Comparison of ENCODE assay signal across 8 cellular contexts in the genomic region with DNA sequence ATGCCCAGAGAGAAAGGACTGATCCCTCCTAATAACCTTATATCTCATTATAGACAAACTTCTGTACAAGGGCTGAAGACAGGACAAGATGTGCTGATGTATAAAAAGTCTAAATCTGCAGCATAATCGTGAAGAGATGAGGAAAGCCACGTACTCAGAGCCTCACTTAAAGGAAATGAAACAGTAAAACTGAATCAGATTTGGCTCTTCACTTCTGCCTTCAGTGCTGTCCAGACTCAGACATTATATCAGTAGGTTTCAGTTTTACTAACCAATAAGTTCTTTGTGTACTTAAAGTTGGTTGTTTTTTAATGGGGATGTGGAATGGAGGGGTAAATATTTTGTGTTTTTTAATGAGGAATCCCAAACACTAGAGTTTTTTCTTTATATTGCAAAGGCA. TPM values are rescaled to one million over a fixed set of nuclear protein-coding genes. Genes with fewer than 3 reads are reported as not detected.
A peak's percentile ranks its signal among the peaks of the same experiment; 100 is the strongest.
DNase-seq lines count a peak whose midpoint lies in the region; ATAC-seq lines count a peak whose summit lies in the region.

No MANE protein-coding gene starts in this region.

- no peak overlapping the region for H2AK5ac ChIP-seq in mesenchymal stem cell (ENCODE audit: low read length, severe bottlenecking)

- no peak overlapping the region for H2AFZ ChIP-seq in mesenchymal stem cell (ENCODE audit: low read depth, low read length)

- no peaks in the 10 kb centered on the region for H3K27me3 ChIP-seq in mesenchymal stem cell (ENCODE audit: control insufficient read depth in 1 of 2, insufficient read depth in 1 of 2, low read length in 2 of 2)

- H3K79me1 ChIP-seq in mesenchymal stem cell (replicated peaks; ENCODE audit: low read length, poor library complexity, severe bottlenecking), result no peaks in the 10 kb centered on the region

- H3K27ac ChIP-seq in mesenchymal stem cell (ENCODE audit: low read length, poor library complexity, severe bottlenecking), result peak overlapping the region; percentile 45

- ATAC-seq in GM19035 (IDR thresholded peaks at IDR 0.05; ENCODE audit: unreplicated experiment), result peak; percentile 97
- peak; percentile 96 for ATAC-seq in HG02870 (IDR thresholded peaks at IDR 0.05; ENCODE audit: unreplicated experiment)
- ATAC-seq in T-helper 17 cell, result peak; percentile 61

- no peak overlapping the region for H2BK5ac ChIP-seq in mesenchymal stem cell (ENCODE audit: low read depth, low read length, poor library complexity, severe bottlenecking)

- no peaks in the 10 kb centered on the region for H3K27me3 Mint-ChIP-seq in T-helper 17 cell

- H3K18ac ChIP-seq in mesenchymal stem cell (ENCODE audit: low read depth in 1 of 2, low read length in 2 of 2), result peak overlapping the region in 1 of 2 experiments; percentile 33

- no peaks in the 10 kb centered on the region for H3K36me3 ChIP-seq in mesenchymal stem cell (ENCODE audit: control insufficient read depth in 1 of 2, insufficient read depth in 2 of 2, low read depth in 1 of 2, low read length in 2 of 2)

- H3K4me1 Mint-ChIP-seq in T-helper 17 cell, result peaks cover 15% of the 10 kb centered on the region

- H3K9ac ChIP-seq in mesenchymal stem cell (ENCODE audit: low read length), result peak overlapping the region; percentile 75

- no peak overlapping the region for H3K4me2 ChIP-seq in mesenchymal stem cell (ENCODE audit: low read length, poor library complexity, severe bottlenecking)

- no peaks in the 10 kb centered on the region for H3K9me3 ChIP-seq in T-helper 17 cell (ENCODE audit: control insufficient read depth, low read length, poor library complexity, severe bottlenecking)
- no peaks in the 10 kb centered on the region for H3K9me3 ChIP-seq in mesenchymal stem cell (ENCODE audit: control insufficient read depth, low read length)

- H3K4me3 ChIP-seq in mesenchymal stem cell (ENCODE audit: insufficient read depth in 1 of 2, low read depth in 1 of 2, low read length in 2 of 2), result no peak overlapping the region

- no peak overlapping the region for H3K23ac ChIP-seq in mesenchymal stem cell (ENCODE audit: low read length in 2 of 2)

- H2BK15ac ChIP-seq in mesenchymal stem cell (ENCODE audit: low read depth, poor library complexity, severe bottlenecking), result no peak overlapping the region

- H3K4ac ChIP-seq in mesenchymal stem cell (ENCODE audit: low read depth in 1 of 2, low read length in 2 of 2), result no peak overlapping the region

- no peak overlapping the region for H4K91ac ChIP-seq in mesenchymal stem cell (ENCODE audit: low read length)

- H3K14ac ChIP-seq in mesenchymal stem cell (ENCODE audit: low read length in 2 of 2), result no peak overlapping the region

- WGBS in mesenchymal stem cell, result 8% methylated on average over 2 of the region's 2 CpGs

- H3K36me3 Mint-ChIP-seq in T-helper 17 cell (ENCODE audit: low read depth), result peaks cover 2% of the 10 kb centered on the region

- no peak overlapping the region for H2BK120ac ChIP-seq in mesenchymal stem cell (ENCODE audit: low read depth, low read length)

- H4K8ac ChIP-seq in mesenchymal stem cell (ENCODE audit: low read length), result no peak overlapping the region

- H3K4me3 Mint-ChIP-seq in T-helper 17 cell, result no peak overlapping the region

- H3K4me1 ChIP-seq in mesenchymal stem cell (ENCODE audit: control insufficient read depth, insufficient read depth, low read depth, low read length), result no peaks in the 10 kb centered on the region

- H2BK12ac ChIP-seq in mesenchymal stem cell (ENCODE audit: low read length in 2 of 2), result no peak overlapping the region

- peak overlapping the region; percentile 70 for H3K27ac Mint-ChIP-seq in T-helper 17 cell

- DNase-seq in T-helper 17 cell (no peak), mesenchymal stem cell (peak; percentile 63), hepatic stellate cell (ENCODE audit: low spot score) (no peak), NCI-H1092 treated with DMSO at 0.1 percent for 48 hours (lab: John Stamatoyannopoulos, UW) (no peak), NCI-H2029 treated with DMSO at 0.1 percent for 48 hours (lab: John Stamatoyannopoulos, UW) (no peak), NCI-H1417 (lab: John Stamatoyannopoulos, UW) (no peak)

RNA-seq across cellular contexts. Expression of gene RGS1, which starts 45.3 kb away (rescaled TPM):
- total RNA-seq in T-helper 17 cell, result 100 to 1,000 TPM; 387 to 736 TPM
- polyA plus RNA-seq in mesenchymal stem cell (2013, experiment 1 of 2), result 64.0 TPM
- 68.9 TPM for polyA plus RNA-seq in mesenchymal stem cell (2013, experiment 2 of 2)
